In genomic region chr11:65492637-65493366, GRCh38 we compare ENCODE assay signal across 8 cellular contexts. TPM values are rescaled to one million over a fixed set of nuclear protein-coding genes. Genes with fewer than 3 reads are reported as not detected.
DNase-seq lines count a peak whose midpoint lies in the region; ATAC-seq and TF ChIP-seq lines count a peak whose summit lies in the region.

No MANE protein-coding gene starts in this region.

- H3K4me3 Mint-ChIP-seq in naive thymus-derived CD4-positive, alpha-beta T cell: peak overlapping the region in 2 of 10 donors; percentile 6 to 71

- no peaks in the 10 kb centered on the region for H3K36me3 ChIP-seq in SK-N-SH (replicated peaks in 1 of 2; ENCODE audit: control insufficient read depth in 1 of 2, insufficient read depth in 2 of 2, low read length in 1 of 2)
- peaks cover 0 to 2% (median 0%) of the 10 kb centered on the region in 3 experiments for H3K36me3 ChIP-seq in naive thymus-derived CD4-positive, alpha-beta T cell (ENCODE audit: control insufficient read depth in 2 of 3, insufficient read depth in 3 of 3, low read length in 3 of 3)

- intact Hi-C loops in naive thymus-derived CD4-positive, alpha-beta T cell (cut with micrococcal nuclease): loop anchor here in 1 of 2 donors (10.0 kb wide), 1 partner anchor 792 kb away; the partner anchor contains the start of gene YIF1A

- no peaks in the 10 kb centered on the region for H3K9me3 ChIP-seq in SK-N-SH
- H3K9me3 ChIP-seq in naive thymus-derived CD4-positive, alpha-beta T cell (ENCODE audit: control insufficient read depth in 2 of 3, low read length in 3 of 3): no peaks in the 10 kb centered on the region

- H2AFZ ChIP-seq in SK-N-SH (ENCODE audit: low read depth): no peak overlapping the region

- no peak for TF ChIP-seq EP300 in SK-N-SH (IDR thresholded peaks at IDR 0.05; ENCODE audit: borderline replicate concordance in 1 of 2, low read depth in 1 of 2, low read length in 1 of 2)

- no peaks in the 10 kb centered on the region for H3K9me2 ChIP-seq in SK-N-SH

- 23% methylated on average over 6 of the region's 6 CpGs for WGBS in SK-N-SH (ENCODE audit: low lambda C conversion rate)

- no peaks in the 10 kb centered on the region for H3K27me3 Mint-ChIP-seq in naive thymus-derived CD4-positive, alpha-beta T cell

- H3K4me1 ChIP-seq in SK-N-SH (ENCODE audit: control insufficient read depth in 1 of 2, insufficient read depth in 2 of 2, low read depth in 1 of 2, low read length in 1 of 2): peaks cover 74 to 80% of the 10 kb centered on the region in 2 experiments
- H3K4me1 ChIP-seq in naive thymus-derived CD4-positive, alpha-beta T cell (ENCODE audit: control insufficient read depth in 2 of 2, insufficient read depth in 2 of 2, low read length in 2 of 2): peaks cover 11 to 17% of the 10 kb centered on the region in 2 donors

- POLR2A ChIA-PET in SK-N-SH (lab: Yijun Ruan, JAX): interaction anchor here (10.5 to 26.8 kb wide), 3 partner anchors 10 to 70 kb away, joined by 283 to 1027 read pairs (median 591); partner anchors contain the start of genes MALAT1 and NEAT1
- POLR2A ChIA-PET in naive thymus-derived CD4-positive, alpha-beta T cell (lab: Charles Lee): interaction anchor here (0.7 to 27.5 kb wide), 7 partner anchors 12 to 474 kb away, joined by 3 to 2591 read pairs (median 6); partner anchors contain the start of genes MALAT1 and NEAT1

- peaks cover 30 to 63% (median 38%) of the 10 kb centered on the region in 7 donors for H3K4me1 Mint-ChIP-seq in naive thymus-derived CD4-positive, alpha-beta T cell

- no peaks in the 10 kb centered on the region for H3K9me3 Mint-ChIP-seq in naive thymus-derived CD4-positive, alpha-beta T cell

- H3K9ac ChIP-seq in SK-N-SH: peak overlapping the region; percentile 95

- peaks cover 0 to 1% (median 0%) of the 10 kb centered on the region in 5 donors for H3K36me3 Mint-ChIP-seq in naive thymus-derived CD4-positive, alpha-beta T cell

- TF ChIP-seq RAD21 in SK-N-SH (IDR thresholded peaks at IDR 0.05; ENCODE audit: low read length): no peak

- CTCF ChIA-PET in SK-N-SH (lab: Yijun Ruan, JAX): interaction anchor here (1.5 to 8.3 kb wide), 6 partner anchors 15 to 77 kb away, joined by 3 to 58 read pairs (median 6); partner anchors contain the start of gene NEAT1
- CTCF ChIA-PET in naive thymus-derived CD4-positive, alpha-beta T cell (lab: Charles Lee): interaction anchor here (0.9 kb wide), 2 partner anchors 18 to 21 kb away, joined by 3 read pairs; no protein-coding TSS in a partner anchor

- H4K20me1 ChIP-seq in SK-N-SH (ENCODE audit: insufficient read depth): no peaks in the 10 kb centered on the region

- no peaks in the 10 kb centered on the region for H3K27me3 ChIP-seq in SK-N-SH (ENCODE audit: insufficient read depth)
- H3K27me3 ChIP-seq in naive thymus-derived CD4-positive, alpha-beta T cell (ENCODE audit: control insufficient read depth in 2 of 2, insufficient read depth in 2 of 2, low read length in 2 of 2): no peaks in the 10 kb centered on the region

- H3K79me2 ChIP-seq in SK-N-SH (ENCODE audit: insufficient read depth): peaks cover 80% of the 10 kb centered on the region

- no peak for TF ChIP-seq CTCF in SK-N-SH (IDR thresholded peaks at IDR 0.05)

- no peak for ATAC-seq in naive thymus-derived CD4-positive, alpha-beta T cell
- ATAC-seq in GM19035 (IDR thresholded peaks at IDR 0.05; ENCODE audit: unreplicated experiment) (no peak), left lobe of liver (no peak)

- H3K4me3 ChIP-seq in SK-N-SH (ENCODE audit: low read depth in 2 of 2, low read length in 1 of 2): peak overlapping the region in 1 of 2 experiments; percentile 18; a peak in 2 of 4 replicates
- H3K4me3 ChIP-seq in naive thymus-derived CD4-positive, alpha-beta T cell (ENCODE audit: low read length): no peak overlapping the region

- peak overlapping the region in 7 of 9 donors; percentile 9 to 91 (median 65) for H3K27ac Mint-ChIP-seq in naive thymus-derived CD4-positive, alpha-beta T cell

- DNase-seq in DMS 273 treated with DMSO at 0.1 percent for 48 hours (lab: John Stamatoyannopoulos, UW) (peak; percentile 75), H4 (ENCODE audit: low spot score) (peak; percentile 78), SK-N-SH (no peak), epithelial cell of prostate (ENCODE audit: low read depth, low spot score) (no peak), HPDE6-E6E7 (ENCODE audit: extremely low spot score) (no peak), left lobe of liver (ENCODE audit: low spot score) (no peak)
- no peak for DNase-seq in naive thymus-derived CD4-positive, alpha-beta T cell

- H3K27ac ChIP-seq in SK-N-SH (ENCODE audit: low read depth in 2 of 2, low read length in 1 of 2) (peak overlapping the region; percentile 88 to 100), epithelial cell of prostate (peak overlapping the region; percentile 100)
- H3K27ac ChIP-seq in naive thymus-derived CD4-positive, alpha-beta T cell (ENCODE audit: low read depth, low read length): no peak overlapping the region

- peaks cover 84% of the 10 kb centered on the region for H3F3A ChIP-seq in SK-N-SH (replicated peaks; ENCODE audit: insufficient read depth)

- H3K4me2 ChIP-seq in SK-N-SH: peak overlapping the region; percentile 83

TF ChIP-seq in SK-N-SH, 30 proteins besides CTCF, POLR2A, EP300 and RAD21:
- TF ChIP-seq PBX3 (IDR thresholded peaks at IDR 0.05): peak; percentile 58
- TF ChIP-seq CHD2 (IDR thresholded peaks at IDR 0.05; ENCODE audit: low read length, partially characterized antibody): no peak
- no peak for TF ChIP-seq MEF2A (IDR thresholded peaks at IDR 0.05; ENCODE audit: borderline replicate concordance, low read depth)
- TF ChIP-seq NRF1 (IDR thresholded peaks at IDR 0.05; ENCODE audit: low read depth, low read length): no peak
- TF ChIP-seq GABPA (IDR thresholded peaks at IDR 0.05; ENCODE audit: low read depth): no peak
- TF ChIP-seq JUND (IDR thresholded peaks at IDR 0.05): peak; percentile 31; the same call in 1 of the 2 replicates
- peak; percentile 39; the same call in 1 of the 2 replicates for TF ChIP-seq TCF12 (IDR thresholded peaks at IDR 0.05)
- peak; percentile 84 for TF ChIP-seq ELF1 (IDR thresholded peaks at IDR 0.05)
- TF ChIP-seq POLR2AphosphoS5 (IDR thresholded peaks at IDR 0.05; ENCODE audit: low read depth, low read length): peak; percentile 38; the same call in 1 of the 2 replicates
- TF ChIP-seq FOSL2 (IDR thresholded peaks at IDR 0.05; ENCODE audit: borderline replicate concordance, low read depth): peak; percentile 37; the same call in 1 of the 2 replicates
TF ChIP-seq in SK-N-SH: peak in this region for 6.

RNA-seq across cellular contexts. Expression of gene MALAT1, which starts 6.0 kb away (rescaled TPM):
- 168 and 177 TPM in 2 replicates for total RNA-seq in H4 (2014; rRNA removed; shearing (Covaris generic))
- polyA plus RNA-seq in SK-N-SH (2012; rRNA removed): 285 and 510 TPM in 2 replicates
- 23.6 and 25.7 TPM in 2 replicates for polyA plus RNA-seq in SK-N-SH (2012; cell fraction: cytosol; rRNA removed)
- polyA plus RNA-seq in SK-N-SH (2012; cell fraction: nucleus; rRNA removed): 1,545 and 2,619 TPM in 2 replicates
- over 10,000 TPM in 4 of 5 experiments, 1,000 to 10,000 TPM in 1; 8,375 to 32,234 (median 31,408) TPM for total RNA-seq in naive thymus-derived CD4-positive, alpha-beta T cell
- 1,000 to 10,000 TPM in 1 of 2 donors, 100 to 1,000 TPM in 1; 734 to 5,106 TPM for polyA plus RNA-seq in naive thymus-derived CD4-positive, alpha-beta T cell
- total RNA-seq in left lobe of liver: 2,761 TPM

RNA-seq across cellular contexts. Expression of gene SCYL1, which starts 32.1 kb away (rescaled TPM):
- total RNA-seq in H4 (2014; rRNA removed; shearing (Covaris generic)): 34.5 and 38.6 TPM in 2 replicates
- polyA plus RNA-seq in SK-N-SH (2012; rRNA removed): 76.7 and 79.9 TPM in 2 replicates
- 26.2 and 41.7 TPM in 2 replicates for polyA plus RNA-seq in SK-N-SH (2012; cell fraction: cytosol; rRNA removed)
- 115 and 159 TPM in 2 replicates for polyA plus RNA-seq in SK-N-SH (2012; cell fraction: nucleus; rRNA removed)
- total RNA-seq in naive thymus-derived CD4-positive, alpha-beta T cell: 10 to 100 TPM; 63.2 to 79.8 (median 70.4) TPM
- polyA plus RNA-seq in naive thymus-derived CD4-positive, alpha-beta T cell: 10 to 100 TPM; 27.0 to 69.1 TPM
- total RNA-seq in left lobe of liver: 67.6 TPM

Comparison
In these comparisons a context has a peak if more than half of its experiments do, and no peak if none do; other contexts are left out.
1. DNase-seq: peak in DMS 273 treated with DMSO at 0.1 percent for 48 hours (single experiment) and H4 (single experiment); none in SK-N-SH (single experiment), epithelial cell of prostate (single experiment), naive thymus-derived CD4-positive, alpha-beta T cell (0 of 9), HPDE6-E6E7 (single experiment) and left lobe of liver (single experiment).
2. RNA of gene MALAT1, which starts 6.0 kb away (total RNA-seq): 8,375 to 32,234 TPM in naive thymus-derived CD4-positive, alpha-beta T cell and 2,761 TPM in left lobe of liver (single experiment); 168 to 177 TPM in H4; every median in the first group is over 10 times any median in the second.